1 cellular context compared by ENCODE assay signal in the genomic region with DNA sequence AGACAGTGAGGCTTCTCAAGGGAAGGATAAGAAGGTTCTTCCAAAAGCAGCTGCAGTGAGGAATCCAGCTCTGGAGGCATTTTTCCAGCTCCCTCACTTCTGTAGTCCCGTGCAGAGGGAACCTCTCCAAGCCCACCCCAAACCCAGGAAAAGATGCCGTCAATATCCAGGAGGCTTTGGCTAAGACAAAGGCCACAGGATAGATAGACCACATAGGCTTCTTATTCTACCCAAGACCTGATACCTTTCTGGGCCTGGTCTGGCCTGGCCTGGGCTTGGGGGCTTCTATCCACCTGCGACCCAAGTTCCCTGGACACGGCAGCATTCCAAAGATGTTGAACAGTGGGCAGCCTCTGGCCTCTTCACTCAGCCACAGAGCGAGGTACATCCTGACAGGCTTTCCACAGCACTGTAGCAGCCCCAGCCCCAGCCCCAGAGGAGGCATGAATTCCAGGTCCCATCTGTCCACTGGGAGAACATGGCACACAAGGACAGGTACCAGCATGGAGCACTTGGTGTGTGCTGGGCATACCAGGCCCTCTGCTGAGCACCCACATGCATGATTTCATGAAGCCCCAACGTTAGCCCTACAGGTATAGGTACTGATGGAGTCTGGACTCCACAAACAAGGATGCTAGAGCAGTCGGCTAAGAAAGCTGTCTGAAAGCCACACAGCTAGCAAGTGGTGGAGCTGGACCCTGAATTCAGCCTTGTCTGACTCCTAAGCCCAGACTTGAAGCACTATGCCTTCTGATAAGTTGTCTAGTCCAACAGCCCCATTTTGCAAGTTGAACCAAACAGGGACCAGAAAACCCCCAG.
TF ChIP-seq lines count a peak whose summit lies in the region.

No MANE protein-coding gene starts in this region.

TF ChIP-seq in H1, 55 proteins besides CTCF, POLR2A, EP300 and RAD21:
- TF ChIP-seq, protein P1, sequence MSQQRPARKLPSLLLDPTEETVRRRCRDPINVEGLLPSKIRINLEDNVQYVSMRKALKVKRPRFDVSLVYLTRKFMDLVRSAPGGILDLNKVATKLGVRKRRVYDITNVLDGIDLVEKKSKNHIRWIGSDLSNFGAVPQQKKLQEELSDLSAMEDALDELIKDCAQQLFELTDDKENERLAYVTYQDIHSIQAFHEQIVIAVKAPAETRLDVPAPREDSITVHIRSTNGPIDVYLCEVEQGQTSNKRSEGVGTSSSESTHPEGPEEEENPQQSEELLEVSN (IDR thresholded peaks at IDR 0.05): no peak
- TF ChIP-seq TAF1 (IDR thresholded peaks at IDR 0.05; ENCODE audit: low read depth, low read length) (no peak), FOSL1 (IDR thresholded peaks at IDR 0.05; ENCODE audit: insufficient read depth, low read depth, low read length) (no peak), SIRT6 (IDR thresholded peaks at IDR 0.05; ENCODE audit: low read length) (no peak), EGR1 (IDR thresholded peaks at IDR 0.05; ENCODE audit: borderline replicate concordance, low read depth, low read length) (no peak), CEBPB (IDR thresholded peaks at IDR 0.05; ENCODE audit: low read depth, low read length) (no peak), ASH2L (IDR thresholded peaks at IDR 0.05; ENCODE audit: low read length) (no peak)
- TF ChIP-seq, protein P2, sequence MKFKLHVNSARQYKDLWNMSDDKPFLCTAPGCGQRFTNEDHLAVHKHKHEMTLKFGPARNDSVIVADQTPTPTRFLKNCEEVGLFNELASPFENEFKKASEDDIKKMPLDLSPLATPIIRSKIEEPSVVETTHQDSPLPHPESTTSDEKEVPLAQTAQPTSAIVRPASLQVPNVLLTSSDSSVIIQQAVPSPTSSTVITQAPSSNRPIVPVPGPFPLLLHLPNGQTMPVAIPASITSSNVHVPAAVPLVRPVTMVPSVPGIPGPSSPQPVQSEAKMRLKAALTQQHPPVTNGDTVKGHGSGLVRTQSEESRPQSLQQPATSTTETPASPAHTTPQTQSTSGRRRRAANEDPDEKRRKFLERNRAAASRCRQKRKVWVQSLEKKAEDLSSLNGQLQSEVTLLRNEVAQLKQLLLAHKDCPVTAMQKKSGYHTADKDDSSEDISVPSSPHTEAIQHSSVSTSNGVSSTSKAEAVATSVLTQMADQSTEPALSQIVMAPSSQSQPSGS (IDR thresholded peaks at IDR 0.05; ENCODE audit: low read length): no peak
